ENCODE assay signal across 10 cellular contexts in the genomic region with DNA sequence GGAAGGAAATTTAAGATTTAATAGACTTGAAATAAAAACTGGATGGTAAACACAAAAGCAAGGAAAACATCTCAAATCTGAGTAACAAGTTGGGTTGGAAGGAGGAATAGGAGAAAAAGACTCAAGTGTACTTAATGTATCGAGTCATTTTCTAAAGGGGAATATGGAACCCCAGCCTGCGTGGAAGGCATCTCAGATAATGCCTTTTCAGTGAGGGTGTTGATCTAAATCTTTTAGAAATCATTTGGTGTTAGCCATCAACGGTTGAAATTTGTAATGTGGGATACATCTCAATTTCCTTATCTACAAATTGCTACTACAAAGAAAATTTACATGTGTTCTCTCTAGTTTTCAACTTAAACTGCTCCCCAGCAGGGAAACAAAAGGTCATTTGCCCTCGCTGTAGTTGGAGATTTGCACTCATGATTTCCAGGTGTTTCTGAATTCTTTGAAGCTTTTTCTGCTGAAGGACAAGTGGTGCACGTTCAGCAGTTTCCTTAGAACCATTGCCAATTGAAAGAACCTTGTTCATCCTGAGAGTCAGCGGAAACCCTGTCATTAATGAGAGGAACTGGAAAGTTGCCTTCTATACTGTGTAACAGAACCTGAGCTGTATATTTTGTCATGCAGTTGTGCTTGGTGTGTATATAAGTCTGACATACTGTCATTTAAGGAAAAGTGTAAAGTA. TPM values are rescaled to one million over a fixed set of nuclear protein-coding genes. Genes with fewer than 3 reads are reported as not detected.
DNase-seq lines count a peak whose midpoint lies in the region; ATAC-seq and TF ChIP-seq lines count a peak whose summit lies in the region.
"Had no signal": no experiment of that assay in that cellular context is flagged by ENCODE, and none has a peak within 500 bp of the region (broad histone marks: within the 10 kb centered on the region; RNA-seq: fewer than 3 reads in every experiment).

No MANE protein-coding gene starts in this region.

- H3K4me3 Mint-ChIP-seq in CD4-positive, alpha-beta T cell, result peak overlapping the region; percentile 98
- peak overlapping the region; percentile 90 to 100 (median 99) for H3K4me3 Mint-ChIP-seq in naive thymus-derived CD8-positive, alpha-beta T cell

- H3K4me3 ChIP-seq in Karpas-422 (ENCODE audit: low read length) (peak overlapping the region; percentile 98; the same call in 1 of the 2 replicates), mammary epithelial cell (replicated peaks in 1 of 3; ENCODE audit: insufficient read depth in 1 of 3, low read depth in 2 of 3, low read length in 3 of 3) (peak overlapping the region in 2 of 3 experiments; percentile 99), left lung (peak overlapping the region in 1 of 2 donors; percentile 69)

- peaks cover 32% of the 10 kb centered on the region for H3K4me1 ChIP-seq in Karpas-422 (ENCODE audit: low read length)
- H3K4me1 ChIP-seq in mammary epithelial cell (ENCODE audit: insufficient read depth, low read length), result peaks cover 11% of the 10 kb centered on the region
- peaks cover 14 to 38% of the 10 kb centered on the region in 2 donors for H3K4me1 ChIP-seq in left lung

- H3K4me2 ChIP-seq in Karpas-422 (ENCODE audit: low read depth, low read length, poor library complexity, severe bottlenecking) (peak overlapping the region; percentile 99), mammary epithelial cell (ENCODE audit: insufficient read depth, low read depth, low read length) (peak overlapping the region; percentile 91)

- no peaks in the 10 kb centered on the region for H3K27me3 ChIP-seq in CD4-positive, alpha-beta T cell (ENCODE audit: control insufficient read depth, insufficient read depth, low read length)
- no peaks in the 10 kb centered on the region for H3K27me3 ChIP-seq in Karpas-422 (ENCODE audit: low read length)
- H3K27me3 ChIP-seq in mammary epithelial cell (ENCODE audit: insufficient read depth, low read length), result no peaks in the 10 kb centered on the region
- no peaks in the 10 kb centered on the region for H3K27me3 ChIP-seq in left lung
- H3K27me3 ChIP-seq: adrenal gland, ovary had no signal

- dilution Hi-C loops in mammary epithelial cell (cut with HindIII; ENCODE audit: low sequenced_read_pairs), result no loop called here

- intact Hi-C loops in CD4-positive, alpha-beta T cell (cut with DNase I, micrococcal nuclease), result loop anchor here (2.0 to 10.0 kb wide), 3 partner anchors 47 to 449 kb away; a partner anchor contains a TSS
- intact Hi-C loops in mammary epithelial cell (cut with micrococcal nuclease) (no loop called here), left lung (cut with DNase I) (no loop called here)

- H3K9me2 ChIP-seq in Karpas-422 (replicated peaks; ENCODE audit: insufficient read depth, low read length), result no peaks in the 10 kb centered on the region

- H3K27ac ChIP-seq in CD4-positive, alpha-beta T cell (ENCODE audit: low read depth, low read length), result no peak overlapping the region
- H3K27ac ChIP-seq in Karpas-422 (ENCODE audit: low read length) (no peak overlapping the region), mammary epithelial cell (ENCODE audit: insufficient read depth, low read depth, low read length) (no peak overlapping the region), left lung (no peak overlapping the region)
- H3K27ac ChIP-seq: ovary had no signal

- H3K27ac Mint-ChIP-seq in CD4-positive, alpha-beta T cell, result peak overlapping the region; percentile 89
- peak overlapping the region in 9 of 10 donors; percentile 74 to 100 (median 99) for H3K27ac Mint-ChIP-seq in naive thymus-derived CD8-positive, alpha-beta T cell

- no peak for DNase-seq in CD4-positive, alpha-beta T cell
- DNase-seq in Karpas-422, result no peak
- DNase-seq in mammary epithelial cell, result no peak
- DNase-seq in naive thymus-derived CD8-positive, alpha-beta T cell, result no peak
- DNase-seq in left lung, result no peak
- DNase-seq: ovary had no signal

- peaks cover 74% of the 10 kb centered on the region for H3K36me3 Mint-ChIP-seq in CD4-positive, alpha-beta T cell (ENCODE audit: low read depth)
- H3K36me3 Mint-ChIP-seq in naive thymus-derived CD8-positive, alpha-beta T cell, result peaks cover 0 to 57% (median 9%) of the 10 kb centered on the region in 3 donors

- 27% methylated on average over 6 of the region's 6 CpGs for WGBS in mammary epithelial cell (ENCODE audit: low coverage, missing lambda C conversion rate)

- POLR2A ChIA-PET in CD4-positive, alpha-beta T cell (lab: Charles Lee), result interaction anchor here (0.8 to 2.1 kb wide), 9 partner anchors 12 to 234 kb away, joined by 3 to 14 read pairs (median 4); a partner anchor contains a TSS
- POLR2A ChIA-PET in naive thymus-derived CD8-positive, alpha-beta T cell (lab: Charles Lee), result interaction anchor here (0.5 to 4.0 kb wide), 6 partner anchors 11 to 132 kb away, joined by 4 to 36 read pairs (median 6); a partner anchor contains a TSS

- in situ Hi-C loops in mammary epithelial cell (cut with MboI; ENCODE audit: low sequenced_read_pairs in 2 of 2), result no loop called here

- H3K9me3 ChIP-seq in CD4-positive, alpha-beta T cell (ENCODE audit: control insufficient read depth, low read length), result no peaks in the 10 kb centered on the region
- no peaks in the 10 kb centered on the region for H3K9me3 ChIP-seq in Karpas-422 (ENCODE audit: low read length)
- no peaks in the 10 kb centered on the region for H3K9me3 ChIP-seq in mammary epithelial cell (replicated peaks; ENCODE audit: insufficient read depth, low read length)
- H3K9me3 ChIP-seq in left lung, result no peaks in the 10 kb centered on the region
- H3K9me3 ChIP-seq: adrenal gland, ovary had no signal

- no TSS peak for BruUV-seq in mammary epithelial cell (replicated peaks; lab: Mats Ljungman, UMichigan)

- H3K9me3 Mint-ChIP-seq in CD4-positive, alpha-beta T cell, result no peaks in the 10 kb centered on the region
- H3K9me3 Mint-ChIP-seq in naive thymus-derived CD8-positive, alpha-beta T cell, result no peaks in the 10 kb centered on the region

- H4K20me1 ChIP-seq in Karpas-422 (ENCODE audit: insufficient read depth, low read depth, low read length) (peaks cover 46% of the 10 kb centered on the region), mammary epithelial cell (ENCODE audit: insufficient read depth, low read length) (peaks cover 23% of the 10 kb centered on the region)

- no peaks in the 10 kb centered on the region for H3K27me3 Mint-ChIP-seq in CD4-positive, alpha-beta T cell
- H3K27me3 Mint-ChIP-seq in naive thymus-derived CD8-positive, alpha-beta T cell, result peaks cover 0 to 1% (median 0%) of the 10 kb centered on the region in 5 donors

- H3K36me3 ChIP-seq in Karpas-422 (ENCODE audit: insufficient read depth, low read length) (peaks cover 55% of the 10 kb centered on the region), mammary epithelial cell (ENCODE audit: insufficient read depth, low read length) (peaks cover 49% of the 10 kb centered on the region), left lung (peaks cover 8 to 53% of the 10 kb centered on the region in 2 donors)
- H3K36me3 ChIP-seq: ovary had no signal

- peak overlapping the region; percentile 100 for H3K9ac ChIP-seq in Karpas-422 (ENCODE audit: low read length)
- peak overlapping the region; percentile 95 for H3K9ac ChIP-seq in mammary epithelial cell (ENCODE audit: insufficient read depth, low read length)

- TF ChIP-seq CTCF in CD4-positive, alpha-beta T cell (IDR thresholded peaks at IDR 0.05), result no peak
- TF ChIP-seq CTCF in mammary epithelial cell (conservative IDR thresholded peaks at IDR 0.05 in 1 of 2, IDR thresholded peaks at IDR 0.05 in 1 of 2; ENCODE audit: extremely low read depth in 1 of 2, insufficient read depth in 1 of 2, low read depth in 1 of 2, low read length in 2 of 2) (no peak), left lung (IDR thresholded peaks at IDR 0.05) (no peak)

- CTCF ChIA-PET in CD4-positive, alpha-beta T cell (lab: Charles Lee), result interaction anchor here (1.6 to 3.0 kb wide), 2 partner anchors 33 to 46 kb away, joined by 5 to 14 read pairs; a partner anchor contains a TSS
- CTCF ChIA-PET in mammary epithelial cell (lab: Charles Lee; ENCODE audit: low non-redundant PET), result no interaction called here

- no peak overlapping the region for H2AFZ ChIP-seq in Karpas-422 (ENCODE audit: low read length)
- no peak overlapping the region for H2AFZ ChIP-seq in mammary epithelial cell (ENCODE audit: low read depth, low read length)

- no peak for ATAC-seq in CD4-positive, alpha-beta T cell (ENCODE audit: poor library complexity)
- ATAC-seq in naive thymus-derived CD8-positive, alpha-beta T cell, result no peak
- ATAC-seq in HG02973 (IDR thresholded peaks at IDR 0.05; ENCODE audit: unreplicated experiment), result no peak
- no peak for ATAC-seq in left lung
- no peak for ATAC-seq in HG03439 (IDR thresholded peaks at IDR 0.05; ENCODE audit: unreplicated experiment)
- ATAC-seq in HG02642 (IDR thresholded peaks at IDR 0.05; ENCODE audit: poor library complexity, unreplicated experiment), result no peak

- H3K4me1 Mint-ChIP-seq in CD4-positive, alpha-beta T cell (ENCODE audit: low read depth), result peaks cover 46% of the 10 kb centered on the region
- H3K4me1 Mint-ChIP-seq in naive thymus-derived CD8-positive, alpha-beta T cell, result peaks cover 15 to 45% (median 40%) of the 10 kb centered on the region in 4 donors

- H3K79me2 ChIP-seq in Karpas-422 (ENCODE audit: low read length), result peaks cover 66% of the 10 kb centered on the region
- peaks cover 69% of the 10 kb centered on the region for H3K79me2 ChIP-seq in mammary epithelial cell (ENCODE audit: insufficient read depth, low read length)

RNA-seq across cellular contexts. Expression of a gene that starts 2.2 kb away (rescaled TPM):
- total RNA-seq in CD4-positive, alpha-beta T cell, result 1,000 to 10,000 TPM; 1,331 to 1,359 TPM
- 340 and 447 TPM in 2 replicates for total RNA-seq in Karpas-422 (2014; rRNA removed; shearing (Covaris generic); ENCODE audit: low replicate concordance)
- total RNA-seq in mammary epithelial cell (100 to 1,000 TPM; 187 to 654 TPM), left lung (100 to 1,000 TPM; 634 to 679 TPM)
- 202 TPM for polyA plus RNA-seq in mammary epithelial cell
- 842 TPM for polyA minus RNA-seq in mammary epithelial cell
- total RNA-seq in naive thymus-derived CD8-positive, alpha-beta T cell, result 100 to 1,000 TPM; 858 to 917 TPM
- 100 to 1,000 TPM; 143 to 157 (median 152) TPM for polyA plus RNA-seq in naive thymus-derived CD8-positive, alpha-beta T cell

RNA-seq across cellular contexts. Expression of a gene that starts 12.6 kb away (rescaled TPM):
- total RNA-seq in CD4-positive, alpha-beta T cell, result 100 to 1,000 TPM; 133 to 142 TPM
- 112 and 139 TPM in 2 replicates for total RNA-seq in Karpas-422 (2014; rRNA removed; shearing (Covaris generic); ENCODE audit: low replicate concordance)
- total RNA-seq in mammary epithelial cell (100 to 1,000 TPM in 1 of 2 donors, 10 to 100 TPM in 1; 43.5 to 158 TPM), left lung (100 to 1,000 TPM; 146 to 155 TPM)
- polyA plus RNA-seq in mammary epithelial cell, result 91.8 TPM
- polyA minus RNA-seq in mammary epithelial cell, result 102 TPM
- 100 to 1,000 TPM; 215 to 217 TPM for total RNA-seq in naive thymus-derived CD8-positive, alpha-beta T cell
- 100 to 1,000 TPM; 513 to 535 (median 534) TPM for polyA plus RNA-seq in naive thymus-derived CD8-positive, alpha-beta T cell

RNA-seq across cellular contexts. Expression of a gene that starts 30.4 kb away (rescaled TPM):
- total RNA-seq in CD4-positive, alpha-beta T cell, result not detected
- total RNA-seq in Karpas-422 (2014; rRNA removed; shearing (Covaris generic); ENCODE audit: low replicate concordance), result not detected in 2 replicates
- total RNA-seq in mammary epithelial cell, result not detected
- polyA plus RNA-seq in mammary epithelial cell, result not detected
- not detected for polyA minus RNA-seq in mammary epithelial cell
- total RNA-seq in naive thymus-derived CD8-positive, alpha-beta T cell, result not detected
- polyA plus RNA-seq in naive thymus-derived CD8-positive, alpha-beta T cell, result not detected
- under 1 TPM in 1 of 2 donors, not detected in 1; 0.18 TPM for total RNA-seq in left lung

RNA-seq across cellular contexts. Expression of a gene that starts 45.2 kb away (rescaled TPM):
- 10 to 100 TPM; 12.6 to 15.2 TPM for total RNA-seq in CD4-positive, alpha-beta T cell
- 21.9 and 24.8 TPM in 2 replicates for total RNA-seq in Karpas-422 (2014; rRNA removed; shearing (Covaris generic); ENCODE audit: low replicate concordance)
- 10 to 100 TPM; 10.3 to 19.0 TPM for total RNA-seq in mammary epithelial cell
- polyA plus RNA-seq in mammary epithelial cell, result 12.3 TPM
- polyA minus RNA-seq in mammary epithelial cell, result 42.1 TPM
- total RNA-seq in naive thymus-derived CD8-positive, alpha-beta T cell, result 10 to 100 TPM; 17.2 to 23.8 TPM
- 1 to 10 TPM; 2.4 to 3.9 (median 3.4) TPM for polyA plus RNA-seq in naive thymus-derived CD8-positive, alpha-beta T cell
- 10 to 100 TPM; 19.9 to 24.2 TPM for total RNA-seq in left lung

RNA-seq across cellular contexts. Expression of a gene that starts 47.0 kb away (rescaled TPM):
- 10 to 100 TPM; 21.7 to 22.4 TPM for total RNA-seq in CD4-positive, alpha-beta T cell
- 37.0 and 65.7 TPM in 2 replicates for total RNA-seq in Karpas-422 (2014; rRNA removed; shearing (Covaris generic); ENCODE audit: low replicate concordance)
- total RNA-seq in mammary epithelial cell, result 10 to 100 TPM; 21.2 to 32.2 TPM
- 36.3 TPM for polyA plus RNA-seq in mammary epithelial cell
- 16.7 TPM for polyA minus RNA-seq in mammary epithelial cell
- total RNA-seq in naive thymus-derived CD8-positive, alpha-beta T cell, result 10 to 100 TPM; 45.2 to 46.1 TPM
- polyA plus RNA-seq in naive thymus-derived CD8-positive, alpha-beta T cell, result 10 to 100 TPM; 27.0 to 32.1 (median 27.9) TPM
- 10 to 100 TPM; 35.6 to 39.9 TPM for total RNA-seq in left lung

Comparison
In these comparisons a context has a peak if more than half of its experiments do, and no peak if none do; other contexts are left out.
1. intact Hi-C loops: an anchor here in CD4-positive, alpha-beta T cell (2.0 to 10.0 kb wide); none called in mammary epithelial cell and left lung.